9 cellular contexts compared by ENCODE assay signal in genomic region chr9:121282309-121283071, GRCh38. TPM values are rescaled to one million over a fixed set of nuclear protein-coding genes. Genes with fewer than 3 reads are reported as not detected.
DNase-seq lines count a peak whose midpoint lies in the region; ATAC-seq and TF ChIP-seq lines count a peak whose summit lies in the region.
"Had no signal": no experiment of that assay in that cellular context is flagged by ENCODE, and none has a peak within 500 bp of the region (broad histone marks: within the 10 kb centered on the region; RNA-seq: fewer than 3 reads in every experiment).

No MANE protein-coding gene starts in this region.

- DNase-seq in MV-4-11 (lab: John Stamatoyannopoulos, UW) (peak; percentile 87), DMS153 (lab: John Stamatoyannopoulos, UW) (no peak)
- DNase-seq in naive thymus-derived CD4-positive, alpha-beta T cell: no peak
- DNase-seq: CD8-positive, alpha-beta memory T cell had no signal

- ATAC-seq in naive thymus-derived CD4-positive, alpha-beta T cell: no peak
- ATAC-seq in HG02970 (IDR thresholded peaks at IDR 0.05; ENCODE audit: low FRiP score, unreplicated experiment) (no peak), GM21381 (IDR thresholded peaks at IDR 0.05; ENCODE audit: unreplicated experiment) (no peak)

- no peak for TF ChIP-seq CTCF in 22Rv1 (IDR thresholded peaks at IDR 0.05)

- H3K9me3 Mint-ChIP-seq in naive thymus-derived CD4-positive, alpha-beta T cell: no peaks in the 10 kb centered on the region
- H3K9me3 Mint-ChIP-seq: CD8-positive, alpha-beta memory T cell had no signal

- peaks cover 30 to 50% of the 10 kb centered on the region in 2 donors for H3K4me1 ChIP-seq in esophagus (ENCODE audit: control insufficient read depth in 2 of 2, insufficient read depth in 2 of 2, low read length in 1 of 2)
- peaks cover 73 to 88% of the 10 kb centered on the region in 2 donors for H3K4me1 ChIP-seq in muscle layer of duodenum (ENCODE audit: control insufficient read depth in 1 of 2, insufficient read depth in 2 of 2, low read length in 2 of 2)
- no peaks in the 10 kb centered on the region for H3K4me1 ChIP-seq in naive thymus-derived CD4-positive, alpha-beta T cell (ENCODE audit: control insufficient read depth in 2 of 2, insufficient read depth in 2 of 2, low read length in 2 of 2)

- POLR2A ChIA-PET in naive thymus-derived CD4-positive, alpha-beta T cell (lab: Charles Lee): no interaction called here

- H3K27me3 Mint-ChIP-seq in naive thymus-derived CD4-positive, alpha-beta T cell: no peaks in the 10 kb centered on the region

- 30 to 33% methylated on average over 13 of the region's 13 CpGs for WGBS in esophagus, 2 donors

- no peak overlapping the region for H3K4me3 Mint-ChIP-seq in naive thymus-derived CD4-positive, alpha-beta T cell
- H3K4me3 Mint-ChIP-seq: CD8-positive, alpha-beta memory T cell had no signal

- peaks cover 0 to 11% (median 0%) of the 10 kb centered on the region in 5 donors for H3K36me3 Mint-ChIP-seq in naive thymus-derived CD4-positive, alpha-beta T cell

- H3K27me3 ChIP-seq in esophagus (ENCODE audit: control insufficient read depth in 1 of 2, insufficient read depth in 2 of 2, low read length in 2 of 2) (no peaks in the 10 kb centered on the region), muscle layer of duodenum (ENCODE audit: low read depth, low read length) (no peaks in the 10 kb centered on the region)
- no peaks in the 10 kb centered on the region for H3K27me3 ChIP-seq in naive thymus-derived CD4-positive, alpha-beta T cell (ENCODE audit: control insufficient read depth in 2 of 2, insufficient read depth in 2 of 2, low read length in 2 of 2)

- H3K4me1 Mint-ChIP-seq in naive thymus-derived CD4-positive, alpha-beta T cell: peaks cover 0 to 23% (median 13%) of the 10 kb centered on the region in 7 donors

- H3K27ac Mint-ChIP-seq in naive thymus-derived CD4-positive, alpha-beta T cell: peak overlapping the region in 1 of 9 donors; percentile 45

- no peak overlapping the region for H3K4me3 ChIP-seq in esophagus (ENCODE audit: low read depth in 1 of 2, low read length in 2 of 2)
- H3K4me3 ChIP-seq in muscle layer of duodenum (ENCODE audit: low read depth in 1 of 2, low read length in 2 of 2): peak overlapping the region in 1 of 2 donors; percentile 33
- H3K4me3 ChIP-seq in naive thymus-derived CD4-positive, alpha-beta T cell (ENCODE audit: low read length): no peak overlapping the region

- H3K9me3 ChIP-seq in esophagus (ENCODE audit: control insufficient read depth in 2 of 2, insufficient read depth in 1 of 2, low read depth in 1 of 2, low read length in 1 of 2) (no peaks in the 10 kb centered on the region), muscle layer of duodenum (ENCODE audit: control insufficient read depth in 1 of 2, low read length in 2 of 2) (no peaks in the 10 kb centered on the region)
- no peaks in the 10 kb centered on the region for H3K9me3 ChIP-seq in naive thymus-derived CD4-positive, alpha-beta T cell (ENCODE audit: control insufficient read depth in 2 of 3, low read length in 3 of 3)

- 0 out of 2 replicates have a peak overlapping the region, but pooled peaks have one; percentile 29 for H3K27ac ChIP-seq in 22Rv1
- H3K27ac ChIP-seq in esophagus (ENCODE audit: low read depth in 2 of 2, low read length in 1 of 2): peak overlapping the region; percentile 99
- peak overlapping the region; percentile 90 for H3K27ac ChIP-seq in muscle layer of duodenum (ENCODE audit: low read length)
- no peak overlapping the region for H3K27ac ChIP-seq in naive thymus-derived CD4-positive, alpha-beta T cell (ENCODE audit: low read depth, low read length)

- H3K36me3 ChIP-seq in esophagus (ENCODE audit: control insufficient read depth in 2 of 2, insufficient read depth in 2 of 2, low read length in 1 of 2) (no peaks in the 10 kb centered on the region), muscle layer of duodenum (ENCODE audit: control insufficient read depth in 1 of 2, insufficient read depth in 2 of 2, low read length in 2 of 2) (peaks cover 4 to 19% of the 10 kb centered on the region in 2 donors)
- H3K36me3 ChIP-seq in naive thymus-derived CD4-positive, alpha-beta T cell (ENCODE audit: control insufficient read depth in 2 of 3, insufficient read depth in 3 of 3, low read length in 3 of 3): no peaks in the 10 kb centered on the region

- CTCF ChIA-PET in naive thymus-derived CD4-positive, alpha-beta T cell (lab: Charles Lee): no interaction called here

- intact Hi-C loops in naive thymus-derived CD4-positive, alpha-beta T cell (cut with micrococcal nuclease): no loop called here

RNA-seq across cellular contexts. Expression of gene GSN, which starts 14.5 kb away (rescaled TPM):
- 100 to 1,000 TPM; 198 to 418 TPM for polyA plus RNA-seq in esophagus
- 10 to 100 TPM in 1 of 5 experiments, 1 to 10 TPM in 4; 4.2 to 34.6 (median 7.8) TPM for total RNA-seq in naive thymus-derived CD4-positive, alpha-beta T cell
- 1 to 10 TPM; 2.9 to 3.9 TPM for polyA plus RNA-seq in naive thymus-derived CD4-positive, alpha-beta T cell

Comparison
In these comparisons a context has a peak if more than half of its experiments do, and no peak if none do; other contexts are left out.
1. RNA of gene GSN, which starts 14.5 kb away (polyA plus RNA-seq): 198 to 418 TPM in esophagus; 2.9 to 3.9 TPM in naive thymus-derived CD4-positive, alpha-beta T cell; every median in the first group is over 10 times any median in the second.